1 cellular context compared by ENCODE assay signal in the genomic region with DNA sequence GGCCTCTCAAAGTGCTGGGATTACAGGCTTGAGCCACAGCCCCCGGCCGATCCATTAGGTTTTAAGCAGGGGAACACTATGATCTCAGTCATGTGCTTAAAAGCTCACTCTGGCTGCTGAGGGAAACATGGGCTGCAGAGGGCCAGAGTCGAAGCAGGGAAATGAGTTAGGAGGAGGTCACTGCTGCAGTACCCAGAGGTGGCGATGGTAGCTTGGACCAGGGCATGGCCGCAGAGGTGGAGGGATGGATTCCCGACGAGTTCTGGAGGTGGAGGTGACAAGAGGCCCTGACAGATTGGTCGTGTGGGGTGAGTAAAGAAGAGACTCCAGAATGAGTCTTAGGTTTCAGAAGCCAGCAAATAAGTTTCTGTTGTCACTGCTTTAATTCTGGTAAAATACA.
TF ChIP-seq lines count a peak whose summit lies in the region.

No MANE protein-coding gene starts in this region.

TF ChIP-seq in GM12878, 131 proteins besides CTCF, POLR2A, EP300 and RAD21:
- TF ChIP-seq JUNB (IDR thresholded peaks at IDR 0.05) (peak; percentile 31; the same call in 1 of the 2 replicates), FOS (IDR thresholded peaks at IDR 0.05; ENCODE audit: borderline replicate concordance, extremely low read depth, insufficient read length) (no peak), YBX1 (IDR thresholded peaks at IDR 0.05) (no peak), NR2F1 (conservative IDR thresholded peaks at IDR 0.05) (no peak)
TF ChIP-seq in GM12878: peak in this region for 1.
